ENCODE assay signal across 8 cellular contexts in the genomic region with DNA sequence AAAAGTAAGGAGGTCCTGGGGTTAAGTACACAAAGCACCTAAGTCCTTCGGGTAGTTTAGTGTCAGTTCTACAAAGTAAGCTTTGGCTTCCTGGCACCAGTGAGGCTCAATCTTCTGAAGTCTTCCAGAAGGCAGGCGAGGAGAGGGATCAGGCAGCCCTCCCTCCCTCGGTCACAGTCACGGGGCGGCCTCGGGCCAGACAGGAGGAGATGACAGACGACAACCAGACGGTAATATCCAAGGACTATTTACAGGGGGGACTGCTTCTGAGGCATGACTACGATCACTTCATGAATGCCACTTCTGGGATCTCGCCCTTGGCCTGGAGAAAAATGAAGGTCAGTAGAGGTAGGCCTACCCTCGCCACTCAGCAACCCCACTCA. TPM values are rescaled to one million over a fixed set of nuclear protein-coding genes. Genes with fewer than 3 reads are reported as not detected.
DNase-seq lines count a peak whose midpoint lies in the region; ATAC-seq and TF ChIP-seq lines count a peak whose summit lies in the region.

No MANE protein-coding gene starts in this region.

- H3K27ac Mint-ChIP-seq in activated B cell treated with CpG ODN at 0.5 μM for 24 hours = peak overlapping the region; percentile 89

- peaks cover 40% of the 10 kb centered on the region for H3K4me1 Mint-ChIP-seq in activated B cell treated with CpG ODN at 0.5 μM for 24 hours

- H3K36me3 Mint-ChIP-seq in activated B cell treated with CpG ODN at 0.5 μM for 24 hours (ENCODE audit: low read depth) = peaks cover 72% of the 10 kb centered on the region

- peak; percentile 51 for DNase-seq in DMS 273 (lab: John Stamatoyannopoulos, UW; ENCODE audit: unreplicated experiment)
- DNase-seq in DMS 273 treated with DMSO at 0.1 percent for 48 hours (lab: John Stamatoyannopoulos, UW) = no peak
- DNase-seq in activated B cell treated with CpG ODN at 0.5 μM for 24 hours = no peak
- DNase-seq in left cardiac atrium = peak; percentile 39
- DNase-seq in LoVo (ENCODE audit: low spot score) = no peak

- ATAC-seq in activated B cell treated with CpG ODN at 0.5 μM for 24 hours (ENCODE audit: low read depth) (no peak), left cardiac atrium (peak; percentile 9 to 25), HG02840 (IDR thresholded peaks at IDR 0.05; ENCODE audit: low FRiP score, unreplicated experiment) (no peak), GM21576 (IDR thresholded peaks at IDR 0.05; ENCODE audit: unreplicated experiment) (no peak)

- POLR2A ChIA-PET in activated B cell treated with CpG ODN at 0.5 μM for 24 hours (lab: Charles Lee) = interaction anchor here (0.6 to 3.0 kb wide), 10 partner anchors 9 to 218 kb away, joined by 3 to 39 read pairs (median 6); partner anchors contain the start of genes EEF1G, HNRNPUL2, STX5 and TEX54

- H3K4me3 Mint-ChIP-seq in activated B cell treated with CpG ODN at 0.5 μM for 24 hours = peak overlapping the region; percentile 88

- H3K9me3 Mint-ChIP-seq in activated B cell treated with CpG ODN at 0.5 μM for 24 hours = no peaks in the 10 kb centered on the region

- H3K27me3 Mint-ChIP-seq in activated B cell treated with CpG ODN at 0.5 μM for 24 hours = no peaks in the 10 kb centered on the region

- peak overlapping the region in 6 of 7 experiments; percentile 76 to 89 (median 84) for H3K4me3 ChIP-seq in skin epidermis

- peak overlapping the region in 19 of 21 experiments; percentile 15 to 94 (median 87) for H3K27ac ChIP-seq in skin epidermis

- no peak for TF ChIP-seq CTCF in activated B cell treated with CpG ODN at 0.5 μM for 24 hours (IDR thresholded peaks at IDR 0.05)

- intact Hi-C loops in activated B cell treated with CpG ODN at 0.5 μM for 24 hours (cut with micrococcal nuclease) = loop anchor here (1.0 kb wide), 1 partner anchor 13 kb away; the partner anchor contains the start of gene NXF1
- intact Hi-C loops in left cardiac atrium (cut with DNase I) = loop anchor here in 1 of 2 donors (5.0 kb wide), 1 partner anchor 40 kb away; the partner anchor contains the start of genes STX5 and TEX54

- CTCF ChIA-PET in activated B cell treated with CpG ODN at 0.5 μM for 24 hours (lab: Charles Lee) = interaction anchor here (0.7 kb wide), 1 partner anchor 8 kb away, joined by 3 read pairs; no protein-coding TSS in a partner anchor

RNA-seq across cellular contexts. Expression of gene TMEM223, which starts 0.4 kb away (rescaled TPM):
- total RNA-seq in activated B cell treated with CpG ODN at 0.5 μM for 24 hours = 13.0 and 15.0 TPM in 2 replicates
- total RNA-seq in left cardiac atrium = 10 to 100 TPM; 12.0 to 17.6 TPM

RNA-seq across cellular contexts. Expression of gene TMEM179B, which starts 5.0 kb away (rescaled TPM):
- total RNA-seq in activated B cell treated with CpG ODN at 0.5 μM for 24 hours (34.9 and 47.7 TPM in 2 replicates), left cardiac atrium (10 to 100 TPM; 20.6 to 22.4 TPM)

RNA-seq across cellular contexts. Expression of gene NXF1, which starts 13.1 kb away (rescaled TPM):
- total RNA-seq in activated B cell treated with CpG ODN at 0.5 μM for 24 hours (89.1 and 91.6 TPM in 2 replicates), left cardiac atrium (10 to 100 TPM; 40.5 to 45.6 TPM)

RNA-seq across cellular contexts. Expression of gene TAF6L, which starts 21.0 kb away (rescaled TPM):
- 32.9 and 38.6 TPM in 2 replicates for total RNA-seq in activated B cell treated with CpG ODN at 0.5 μM for 24 hours
- 10 to 100 TPM in 1 of 2 donors, 1 to 10 TPM in 1; 8.1 to 11.0 TPM for total RNA-seq in left cardiac atrium

RNA-seq across cellular contexts. Expression of gene POLR2G, which starts 30.8 kb away (rescaled TPM):
- total RNA-seq in activated B cell treated with CpG ODN at 0.5 μM for 24 hours (109 and 116 TPM in 2 replicates), left cardiac atrium (10 to 100 TPM; 32.0 to 39.9 TPM)

Comparison
In these comparisons a context has a peak if more than half of its experiments do, and no peak if none do; other contexts are left out.
1. DNase-seq: peak in DMS 273 (single experiment) and left cardiac atrium (single experiment); none in DMS 273 treated with DMSO at 0.1 percent for 48 hours (single experiment), activated B cell treated with CpG ODN at 0.5 μM for 24 hours (single experiment) and LoVo (single experiment).
2. ATAC-seq: peak in left cardiac atrium (2 of 2); none in activated B cell treated with CpG ODN at 0.5 μM for 24 hours (single experiment), HG02840 (single experiment) and GM21576 (single experiment).